In genomic region chr7:27101906-27102577, GRCh38 we compare ENCODE assay signal across 1 cellular context.
TF ChIP-seq lines count a peak whose summit lies in the region.

No MANE protein-coding gene starts in this region.

TF ChIP-seq in HepG2, 621 proteins besides CTCF, POLR2A, EP300 and RAD21:
- TF ChIP-seq ZNF672 (CRISPR knock-in tag; IDR thresholded peaks at IDR 0.05) = no peak
- TF ChIP-seq, protein P1, sequence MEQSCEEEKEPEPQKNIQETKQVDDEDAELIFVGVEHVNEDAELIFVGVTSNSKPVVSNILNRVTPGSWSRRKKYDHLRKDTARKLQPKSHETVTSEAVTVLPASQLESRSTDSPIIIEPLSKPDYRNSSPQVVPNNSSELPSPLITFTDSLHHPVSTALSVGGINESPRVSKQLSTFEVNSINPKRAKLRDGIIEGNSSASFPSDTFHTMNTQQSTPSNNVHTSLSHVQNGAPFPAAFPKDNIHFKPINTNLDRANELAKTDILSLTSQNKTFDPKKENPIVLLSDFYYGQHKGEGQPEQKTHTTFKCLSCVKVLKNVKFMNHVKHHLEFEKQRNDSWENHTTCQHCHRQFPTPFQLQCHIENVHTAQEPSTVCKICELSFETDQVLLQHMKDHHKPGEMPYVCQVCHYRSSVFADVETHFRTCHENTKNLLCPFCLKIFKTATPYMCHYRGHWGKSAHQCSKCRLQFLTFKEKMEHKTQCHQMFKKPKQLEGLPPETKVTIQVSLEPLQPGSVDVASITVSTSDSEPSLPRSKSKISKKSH (CRISPR knock-in tag; IDR thresholded peaks at IDR 0.05; ENCODE audit: borderline replicate concordance) = no peak
- TF ChIP-seq JUND (CRISPR knock-in tag; IDR thresholded peaks at IDR 0.05) = no peak
- no peak for TF ChIP-seq SRY (CRISPR knock-in tag; IDR thresholded peaks at IDR 0.05)
- TF ChIP-seq KMT2B (CRISPR knock-in tag; IDR thresholded peaks at IDR 0.05) = no peak
- TF ChIP-seq, protein P2, sequence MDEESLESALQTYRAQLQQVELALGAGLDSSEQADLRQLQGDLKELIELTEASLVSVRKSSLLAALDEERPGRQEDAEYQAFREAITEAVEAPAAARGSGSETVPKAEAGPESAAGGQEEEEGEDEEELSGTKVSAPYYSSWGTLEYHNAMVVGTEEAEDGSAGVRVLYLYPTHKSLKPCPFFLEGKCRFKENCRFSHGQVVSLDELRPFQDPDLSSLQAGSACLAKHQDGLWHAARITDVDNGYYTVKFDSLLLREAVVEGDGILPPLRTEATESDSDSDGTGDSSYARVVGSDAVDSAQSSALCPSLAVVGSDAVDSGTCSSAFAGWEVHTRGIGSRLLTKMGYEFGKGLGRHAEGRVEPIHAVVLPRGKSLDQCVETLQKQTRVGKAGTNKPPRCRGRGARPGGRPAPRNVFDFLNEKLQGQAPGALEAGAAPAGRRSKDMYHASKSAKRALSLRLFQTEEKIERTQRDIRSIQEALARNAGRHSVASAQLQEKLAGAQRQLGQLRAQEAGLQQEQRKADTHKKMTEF (CRISPR knock-in tag; IDR thresholded peaks at IDR 0.05) = no peak
- TF ChIP-seq KLF11 (CRISPR knock-in tag; IDR thresholded peaks at IDR 0.05) = no peak
- no peak for TF ChIP-seq ZNF614 (CRISPR knock-in tag; IDR thresholded peaks at IDR 0.05; ENCODE audit: borderline replicate concordance)
- TF ChIP-seq, protein P3, sequence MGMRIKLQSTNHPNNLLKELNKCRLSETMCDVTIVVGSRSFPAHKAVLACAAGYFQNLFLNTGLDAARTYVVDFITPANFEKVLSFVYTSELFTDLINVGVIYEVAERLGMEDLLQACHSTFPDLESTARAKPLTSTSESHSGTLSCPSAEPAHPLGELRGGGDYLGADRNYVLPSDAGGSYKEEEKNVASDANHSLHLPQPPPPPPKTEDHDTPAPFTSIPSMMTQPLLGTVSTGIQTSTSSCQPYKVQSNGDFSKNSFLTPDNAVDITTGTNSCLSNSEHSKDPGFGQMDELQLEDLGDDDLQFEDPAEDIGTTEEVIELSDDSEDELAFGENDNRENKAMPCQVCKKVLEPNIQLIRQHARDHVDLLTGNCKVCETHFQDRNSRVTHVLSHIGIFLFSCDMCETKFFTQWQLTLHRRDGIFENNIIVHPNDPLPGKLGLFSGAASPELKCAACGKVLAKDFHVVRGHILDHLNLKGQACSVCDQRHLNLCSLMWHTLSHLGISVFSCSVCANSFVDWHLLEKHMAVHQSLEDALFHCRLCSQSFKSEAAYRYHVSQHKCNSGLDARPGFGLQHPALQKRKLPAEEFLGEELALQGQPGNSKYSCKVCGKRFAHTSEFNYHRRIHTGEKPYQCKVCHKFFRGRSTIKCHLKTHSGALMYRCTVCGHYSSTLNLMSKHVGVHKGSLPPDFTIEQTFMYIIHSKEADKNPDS (CRISPR knock-in tag; IDR thresholded peaks at IDR 0.05) = no peak
- TF ChIP-seq MEF2D (CRISPR knock-in tag; IDR thresholded peaks at IDR 0.05) = no peak
- TF ChIP-seq, protein P4, sequence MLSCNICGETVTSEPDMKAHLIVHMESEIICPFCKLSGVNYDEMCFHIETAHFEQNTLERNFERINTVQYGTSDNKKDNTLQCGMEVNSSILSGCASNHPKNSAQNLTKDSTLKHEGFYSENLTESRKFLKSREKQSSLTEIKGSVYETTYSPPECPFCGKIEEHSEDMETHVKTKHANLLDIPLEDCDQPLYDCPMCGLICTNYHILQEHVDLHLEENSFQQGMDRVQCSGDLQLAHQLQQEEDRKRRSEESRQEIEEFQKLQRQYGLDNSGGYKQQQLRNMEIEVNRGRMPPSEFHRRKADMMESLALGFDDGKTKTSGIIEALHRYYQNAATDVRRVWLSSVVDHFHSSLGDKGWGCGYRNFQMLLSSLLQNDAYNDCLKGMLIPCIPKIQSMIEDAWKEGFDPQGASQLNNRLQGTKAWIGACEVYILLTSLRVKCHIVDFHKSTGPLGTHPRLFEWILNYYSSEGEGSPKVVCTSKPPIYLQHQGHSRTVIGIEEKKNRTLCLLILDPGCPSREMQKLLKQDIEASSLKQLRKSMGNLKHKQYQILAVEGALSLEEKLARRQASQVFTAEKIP (CRISPR knock-in tag; IDR thresholded peaks at IDR 0.05; ENCODE audit: borderline replicate concordance) = no peak
- no peak for TF ChIP-seq ATF1 (CRISPR knock-in tag; IDR thresholded peaks at IDR 0.05)
- TF ChIP-seq RFXANK (CRISPR knock-in tag; IDR thresholded peaks at IDR 0.05) = no peak
- no peak for TF ChIP-seq ZNF772 (CRISPR knock-in tag; IDR thresholded peaks at IDR 0.05)
- no peak for TF ChIP-seq HCFC1 (IDR thresholded peaks at IDR 0.05; ENCODE audit: low read depth, low read length)
- TF ChIP-seq, protein P5, sequence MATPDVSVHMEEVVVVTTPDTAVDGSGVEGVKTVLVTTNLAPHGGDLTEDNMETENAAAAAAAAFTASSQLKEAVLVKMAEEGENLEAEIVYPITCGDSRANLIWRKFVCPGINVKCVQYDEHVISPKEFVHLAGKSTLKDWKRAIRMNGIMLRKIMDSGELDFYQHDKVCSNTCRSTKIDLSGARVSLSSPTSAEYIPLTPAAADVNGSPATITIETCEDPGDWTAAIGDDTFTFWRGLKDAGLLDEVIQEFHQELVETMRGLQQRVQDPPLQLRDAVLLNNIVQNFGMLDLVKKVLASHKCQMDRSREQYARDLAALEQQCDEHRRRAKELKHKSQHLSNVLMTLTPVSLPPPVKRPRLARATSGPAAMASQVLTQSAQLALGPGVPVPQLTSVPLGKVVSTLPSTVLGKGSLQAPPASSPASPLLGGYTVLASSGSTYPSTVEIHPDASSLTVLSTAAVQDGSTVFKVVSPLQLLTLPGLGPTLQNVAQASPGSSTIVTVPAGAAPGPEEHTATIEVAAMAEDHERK (CRISPR knock-in tag; IDR thresholded peaks at IDR 0.05; ENCODE audit: low read depth) = no peak
